In the genomic region with DNA sequence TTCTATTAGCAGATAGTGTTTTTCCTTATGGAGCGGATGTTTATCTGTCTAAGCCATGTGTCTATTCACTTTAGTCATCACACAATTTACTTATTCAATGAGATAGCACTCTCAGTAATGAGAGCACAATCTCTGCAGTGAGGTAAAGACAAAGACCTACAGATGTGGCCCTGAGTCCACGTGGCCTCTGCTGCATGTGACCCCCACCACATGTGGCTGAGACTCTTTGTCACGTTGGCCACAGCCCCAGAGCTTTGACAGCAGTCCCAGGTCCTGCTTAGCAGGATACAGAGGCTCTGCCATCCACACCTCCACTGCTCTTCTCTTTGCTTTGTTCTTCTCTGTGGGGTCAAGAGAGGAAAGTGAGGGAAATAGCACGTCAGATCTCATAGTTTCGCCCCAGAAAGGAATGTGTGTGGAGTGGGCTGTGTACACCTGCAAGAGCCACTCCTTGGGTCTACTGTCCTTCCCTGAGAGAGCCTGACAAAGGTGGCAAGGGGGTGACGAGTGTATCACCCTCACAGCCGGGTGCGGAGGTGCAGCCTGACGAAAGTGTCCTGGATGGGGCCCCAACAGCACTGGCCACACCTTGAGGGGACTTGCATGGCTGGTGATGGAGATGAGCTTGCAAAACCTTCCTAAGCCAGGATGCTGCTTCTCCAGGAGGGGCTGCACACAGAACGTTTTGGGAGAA, we compare ENCODE assay signal across 1 cellular context.
TF ChIP-seq lines count a peak whose summit lies in the region.

No MANE protein-coding gene starts in this region.

TF ChIP-seq in H1, 55 proteins besides CTCF, POLR2A, EP300 and RAD21:
- TF ChIP-seq TAF1 (IDR thresholded peaks at IDR 0.05; ENCODE audit: low read depth, low read length) (no peak), MAFK (IDR thresholded peaks at IDR 0.05; ENCODE audit: low read depth, low read length) (no peak), RNF2 (IDR thresholded peaks at IDR 0.05; ENCODE audit: borderline replicate concordance, low read depth, low read length, missing control alignments, poor library complexity, severe bottlenecking) (no peak), EGR1 (IDR thresholded peaks at IDR 0.05; ENCODE audit: borderline replicate concordance, low read depth, low read length) (peak; percentile 32; the same call in 1 of the 2 replicates)
